In genomic region chr9:85064811-85065371, GRCh38 we compare ENCODE assay signal across 22 cellular contexts.
"Had no signal": no experiment of that assay in that cellular context is flagged by ENCODE, and none has a peak within 500 bp of the region (broad histone marks: within the 10 kb centered on the region; RNA-seq: fewer than 3 reads in every experiment).

No MANE protein-coding gene starts in this region.

- H3K4me1 Mint-ChIP-seq: naive thymus-derived CD4-positive, alpha-beta T cell had no signal

- H3K9me3 ChIP-seq: esophagus squamous epithelium, gastroesophageal sphincter, right atrium auricular region, sigmoid colon, thoracic aorta, transverse colon had no signal

- H3K27me3 ChIP-seq: right atrium auricular region, sigmoid colon, stomach, transverse colon had no signal

- H3K4me3 Mint-ChIP-seq: naive thymus-derived CD4-positive, alpha-beta T cell; nephron progenitor cell; stimulated activated naive B cell treated with anti-CD40 and anti-IgM and Interleukin-4, amounts not matched to agents 10 μg/mL and 1 μg/mL and 100 μg/mL, for 72 hours had no signal

- H3K4me1 ChIP-seq: esophagus squamous epithelium, gastroesophageal sphincter, parathyroid adenoma, right atrium auricular region, sigmoid colon, stomach, transverse colon had no signal

- ATAC-seq: gastroesophageal sphincter; left colon; left ventricle myocardium superior; naive thymus-derived CD4-positive, alpha-beta T cell; stimulated activated naive B cell treated with anti-CD40 and anti-IgM and Interleukin-4, amounts not matched to agents 10 μg/mL and 1 μg/mL and 100 μg/mL, for 72 hours had no signal

- H3K36me3 ChIP-seq: esophagus squamous epithelium, gastroesophageal sphincter, right atrium auricular region, sigmoid colon, stomach, thoracic aorta, transverse colon had no signal

- H3K27me3 Mint-ChIP-seq: stimulated activated naive B cell treated with anti-CD40 and anti-IgM and Interleukin-4, amounts not matched to agents 10 μg/mL and 1 μg/mL and 100 μg/mL, for 72 hours had no signal

- DNase-seq: effector memory CD4-positive, alpha-beta T cell; esophagus squamous epithelium; foreskin fibroblast; glutamatergic neuron; left colon; left ventricle myocardium superior; mesenchymal stem cell; naive thymus-derived CD4-positive, alpha-beta T cell; nephron progenitor cell; sigmoid colon; stimulated activated CD4-positive, alpha-beta T cell treated with anti-CD3 and anti-CD28 coated beads, Interleukin-2, amount 100 ng/mL, for 24 hours; stimulated activated CD4-positive, alpha-beta T cell treated with anti-CD3 and anti-CD28 coated beads, Interleukin-4, amount 100 ng/mL, for 4 hours; stimulated activated naive B cell treated with anti-CD40 and anti-IgM and Interleukin-4, amounts not matched to agents 10 μg/mL and 1 μg/mL and 100 μg/mL, for 72 hours; stomach; substantia nigra; transverse colon had no signal

- H3K27ac Mint-ChIP-seq: naive thymus-derived CD4-positive, alpha-beta T cell; nephron progenitor cell; stimulated activated naive B cell treated with anti-CD40 and anti-IgM and Interleukin-4, amounts not matched to agents 10 μg/mL and 1 μg/mL and 100 μg/mL, for 72 hours had no signal

- H3K4me3 ChIP-seq: esophagus squamous epithelium, gastroesophageal sphincter, lung, right atrium auricular region, sigmoid colon, skin epidermis, stomach, thoracic aorta, transverse colon had no signal

- H3K36me3 Mint-ChIP-seq: naive thymus-derived CD4-positive, alpha-beta T cell; stimulated activated naive B cell treated with anti-CD40 and anti-IgM and Interleukin-4, amounts not matched to agents 10 μg/mL and 1 μg/mL and 100 μg/mL, for 72 hours had no signal
